In genomic region chr6:114611696-114612095, GRCh38 we compare ENCODE assay signal across 27 cellular contexts.
A peak's percentile ranks its signal among the peaks of the same experiment; 100 is the strongest.
DNase-seq lines count a peak whose midpoint lies in the region; ATAC-seq, FAIRE-seq and TF ChIP-seq lines count a peak whose summit lies in the region.
"Had no signal": no experiment of that assay in that cellular context is flagged by ENCODE, and none has a peak within 500 bp of the region (broad histone marks: within the 10 kb centered on the region; RNA-seq: fewer than 3 reads in every experiment).

No MANE protein-coding gene starts in this region.

- H3K9me2 ChIP-seq in OCI-LY7 (ENCODE audit: insufficient read depth, low read length) = no peaks in the 10 kb centered on the region

- no peaks in the 10 kb centered on the region for H4K20me1 ChIP-seq in astrocyte (ENCODE audit: insufficient read depth, low read length)
- no peaks in the 10 kb centered on the region for H4K20me1 ChIP-seq in OCI-LY7 (ENCODE audit: insufficient read depth, low read length)

- H3K9me3 ChIP-seq in astrocyte (ENCODE audit: insufficient read depth, low read depth, low read length) = no peaks in the 10 kb centered on the region
- no peaks in the 10 kb centered on the region for H3K9me3 ChIP-seq in OCI-LY7 (ENCODE audit: low read length)
- H3K9me3 ChIP-seq: MG63 had no signal

- intact Hi-C loops in OCI-LY7 (cut with micrococcal nuclease; ENCODE audit: unreplicated experiment) = no loop called here

- no peaks in the 10 kb centered on the region for H3K36me3 Mint-ChIP-seq in astrocyte (ENCODE audit: low read depth, unreplicated experiment)
- H3K36me3 Mint-ChIP-seq: CD4-positive, CD25-positive, alpha-beta regulatory T cell had no signal

- H3K27ac ChIP-seq in astrocyte (ENCODE audit: low read depth, low read length) (no peak overlapping the region), OCI-LY7 (ENCODE audit: low read depth, low read length, poor library complexity, severe bottlenecking) (no peak overlapping the region)
- H3K27ac ChIP-seq: RWPE1 had no signal

- no peaks in the 10 kb centered on the region for H3K4me1 ChIP-seq in astrocyte (ENCODE audit: insufficient read depth, low read length)
- no peaks in the 10 kb centered on the region for H3K4me1 ChIP-seq in OCI-LY7 (ENCODE audit: insufficient read depth, low read length, poor library complexity, severe bottlenecking)

- H3K4me2 ChIP-seq in astrocyte (ENCODE audit: low read length) (no peak overlapping the region), OCI-LY7 (ENCODE audit: low read length) (no peak overlapping the region)

- H3K4me3 ChIP-seq in astrocyte (ENCODE audit: insufficient read depth, low read depth, low read length) (no peak overlapping the region), OCI-LY7 (ENCODE audit: low read depth, low read length, poor library complexity, severe bottlenecking) (no peak overlapping the region)
- H3K4me3 ChIP-seq: MG63 had no signal

- no peak for FAIRE-seq in astrocyte (lab: Jason Lieb, UNC)
- FAIRE-seq: G401.6 had no signal

- no peaks in the 10 kb centered on the region for H3K27me3 ChIP-seq in astrocyte (ENCODE audit: insufficient read depth, low read length)
- H3K27me3 ChIP-seq: MG63 had no signal

- H2AFZ ChIP-seq in astrocyte (ENCODE audit: low read depth, low read length) (no peak overlapping the region), OCI-LY7 (ENCODE audit: low read length) (no peak overlapping the region)

- DNase-seq in astrocyte (ENCODE audit: low read depth) (no peak), renal cortical epithelial cell (ENCODE audit: low read depth) (peak; percentile 0), OCI-LY7 (ENCODE audit: low spot score) (no peak), superior temporal gyrus (ENCODE audit: extremely low spot score) (no peak)
- no peak for DNase-seq in activated naive CD4-positive, alpha-beta T cell (lab: John Stamatoyannopoulos, UW)
- DNase-seq: CD4-positive, CD25-positive, alpha-beta regulatory T cell; COR-L47; GOT3; Kasumi-1; MG63; NCI-H1048; NCI-H1436; NCI-H2029 treated with DMSO at 0.1 percent for 48 hours; NCI-H2171 treated with DMSO at 0.1 percent for 48 hours; NCI-H446 treated with DMSO at 0.1 percent for 48 hours; NK-92 treated with Interleukin-12 subunit alpha and Interleukin-12 subunit beta, amount 100 ng/mL, for 24 hours; OCI-M1; SIG-M5; T-helper 1 cell; T-helper 9 cell had no signal

- POLR2A ChIA-PET in OCI-LY7 (lab: Charles Lee) = interaction anchor here (0.6 kb wide), 2 partner anchors 15 to 54 kb away, joined by 3 to 4 read pairs; no protein-coding TSS in a partner anchor

- H3K27ac Mint-ChIP-seq in astrocyte (ENCODE audit: unreplicated experiment) = peak overlapping the region; percentile 4
- H3K27ac Mint-ChIP-seq: CD4-positive, CD25-positive, alpha-beta regulatory T cell had no signal

- H3K79me2 ChIP-seq in astrocyte (ENCODE audit: insufficient read depth, low read length) = no peaks in the 10 kb centered on the region
- no peaks in the 10 kb centered on the region for H3K79me2 ChIP-seq in OCI-LY7 (ENCODE audit: insufficient read depth, low read depth, low read length)

- BruUV-seq in OCI-LY7 (replicated peaks; lab: Mats Ljungman, UMichigan) = no TSS peak

- CTCF ChIA-PET in OCI-LY7 (lab: Charles Lee; ENCODE audit: unreplicated experiment) = no interaction called here

- H3K9me3 Mint-ChIP-seq in astrocyte (ENCODE audit: unreplicated experiment) = peaks cover 2% of the 10 kb centered on the region

- H3K4me3 Mint-ChIP-seq in astrocyte (ENCODE audit: unreplicated experiment) = no peak overlapping the region
- H3K4me3 Mint-ChIP-seq: CD4-positive, CD25-positive, alpha-beta regulatory T cell had no signal

- no peaks in the 10 kb centered on the region for H3K27me3 Mint-ChIP-seq in astrocyte (ENCODE audit: low read depth, unreplicated experiment)
- H3K27me3 Mint-ChIP-seq: CD4-positive, CD25-positive, alpha-beta regulatory T cell had no signal

- peaks cover 11% of the 10 kb centered on the region for H3K4me1 Mint-ChIP-seq in astrocyte (ENCODE audit: low read depth, unreplicated experiment)
- H3K4me1 Mint-ChIP-seq: CD4-positive, CD25-positive, alpha-beta regulatory T cell had no signal

- no peaks in the 10 kb centered on the region for H3K36me3 ChIP-seq in astrocyte (ENCODE audit: insufficient read depth, low read length)
- H3K36me3 ChIP-seq in OCI-LY7 (ENCODE audit: insufficient read depth, low read length) = no peaks in the 10 kb centered on the region
- H3K36me3 ChIP-seq: MG63 had no signal

- ATAC-seq in GM19438 (IDR thresholded peaks at IDR 0.05; ENCODE audit: low read depth, unreplicated experiment) = peak; percentile 55
- ATAC-seq in HG03159 (IDR thresholded peaks at IDR 0.05; ENCODE audit: unreplicated experiment) = peak; percentile 63
- no peak for ATAC-seq in HG02642 (IDR thresholded peaks at IDR 0.05; ENCODE audit: poor library complexity, unreplicated experiment)
- ATAC-seq: HCT116, SK-N-SH treated with all-trans-retinoic acid at 6 μM for 48 hours had no signal

- H3K9ac ChIP-seq in astrocyte (ENCODE audit: low read length) = no peak overlapping the region

- TF ChIP-seq CTCF in astrocyte (IDR thresholded peaks at IDR 0.05; ENCODE audit: insufficient read depth, low read depth, low read length) = no peak
- no peak for TF ChIP-seq CTCF in OCI-LY7 (conservative IDR thresholded peaks at IDR 0.05; ENCODE audit: low read length)
